2 cellular contexts compared by ENCODE assay signal in the genomic region with DNA sequence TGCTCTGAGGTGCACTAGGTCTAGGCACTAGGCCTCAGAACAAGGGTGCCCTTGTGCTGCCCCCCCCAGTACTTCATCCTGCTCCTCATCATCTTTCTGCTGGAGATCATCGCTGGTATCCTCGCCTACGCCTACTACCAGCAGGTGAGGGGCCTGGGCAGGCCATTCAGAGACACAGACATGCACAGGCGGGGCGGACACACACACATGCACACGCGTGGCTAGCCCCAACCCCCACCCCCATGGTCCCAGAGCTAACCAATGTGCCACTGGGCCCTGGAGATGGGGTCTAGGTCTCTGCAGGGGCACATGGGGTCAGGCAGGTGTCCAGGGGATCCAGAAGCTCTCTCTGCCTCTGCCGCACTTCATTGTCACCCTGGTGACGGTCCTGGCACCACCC.
TF ChIP-seq lines count a peak whose summit lies in the region.

No MANE protein-coding gene starts in this region.

TF ChIP-seq in SK-N-SH, 30 proteins besides CTCF, POLR2A, EP300 and RAD21:
- TF ChIP-seq SIN3A (IDR thresholded peaks at IDR 0.05; ENCODE audit: borderline replicate concordance, low read depth, low read length) (no peak), TEAD4 (IDR thresholded peaks at IDR 0.05; ENCODE audit: borderline replicate concordance, insufficient read depth) (no peak), PBX3 (IDR thresholded peaks at IDR 0.05) (no peak), RCOR1 (IDR thresholded peaks at IDR 0.05; ENCODE audit: low read length) (no peak), REST (IDR thresholded peaks at IDR 0.05; ENCODE audit: low read depth, low read length) (no peak), CHD2 (IDR thresholded peaks at IDR 0.05; ENCODE audit: low read length, partially characterized antibody) (no peak), TAF1 (IDR thresholded peaks at IDR 0.05; ENCODE audit: borderline replicate concordance, low read depth, low read length) (no peak), USF1 (IDR thresholded peaks at IDR 0.05; ENCODE audit: borderline replicate concordance, low read depth) (no peak), NFIC (IDR thresholded peaks at IDR 0.05; ENCODE audit: borderline replicate concordance) (no peak), RXRA (IDR thresholded peaks at IDR 0.05; ENCODE audit: borderline replicate concordance, low read depth) (no peak), JUND (IDR thresholded peaks at IDR 0.05) (no peak), FOSL2 (IDR thresholded peaks at IDR 0.05; ENCODE audit: borderline replicate concordance, low read depth) (no peak), NRF1 (IDR thresholded peaks at IDR 0.05; ENCODE audit: low read depth, low read length) (no peak), USF2 (IDR thresholded peaks at IDR 0.05; ENCODE audit: borderline replicate concordance, low read depth, low read length) (no peak), FOXJ3 (CRISPR knock-in tag; IDR thresholded peaks at IDR 0.05) (no peak), GABPA (IDR thresholded peaks at IDR 0.05; ENCODE audit: low read depth) (no peak), POLR2AphosphoS5 (IDR thresholded peaks at IDR 0.05; ENCODE audit: low read depth, low read length) (no peak), MXI1 (IDR thresholded peaks at IDR 0.05; ENCODE audit: low read depth, low read length) (no peak), YY1 (IDR thresholded peaks at IDR 0.05; ENCODE audit: low read depth) (no peak)
- TF ChIP-seq, protein P1, sequence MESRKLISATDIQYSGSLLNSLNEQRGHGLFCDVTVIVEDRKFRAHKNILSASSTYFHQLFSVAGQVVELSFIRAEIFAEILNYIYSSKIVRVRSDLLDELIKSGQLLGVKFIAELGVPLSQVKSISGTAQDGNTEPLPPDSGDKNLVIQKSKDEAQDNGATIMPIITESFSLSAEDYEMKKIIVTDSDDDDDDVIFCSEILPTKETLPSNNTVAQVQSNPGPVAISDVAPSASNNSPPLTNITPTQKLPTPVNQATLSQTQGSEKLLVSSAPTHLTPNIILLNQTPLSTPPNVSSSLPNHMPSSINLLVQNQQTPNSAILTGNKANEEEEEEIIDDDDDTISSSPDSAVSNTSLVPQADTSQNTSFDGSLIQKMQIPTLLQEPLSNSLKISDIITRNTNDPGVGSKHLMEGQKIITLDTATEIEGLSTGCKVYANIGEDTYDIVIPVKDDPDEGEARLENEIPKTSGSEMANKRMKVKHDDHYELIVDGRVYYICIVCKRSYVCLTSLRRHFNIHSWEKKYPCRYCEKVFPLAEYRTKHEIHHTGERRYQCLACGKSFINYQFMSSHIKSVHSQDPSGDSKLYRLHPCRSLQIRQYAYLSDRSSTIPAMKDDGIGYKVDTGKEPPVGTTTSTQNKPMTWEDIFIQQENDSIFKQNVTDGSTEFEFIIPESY (IDR thresholded peaks at IDR 0.05; ENCODE audit: borderline replicate concordance, low read depth) = no peak

TF ChIP-seq in SK-N-SH treated with all-trans-retinoic acid at 6 μM for 48 hours, 23 proteins besides CTCF, POLR2A, EP300 and RAD21:
- TF ChIP-seq TOX (CRISPR knock-in tag; IDR thresholded peaks at IDR 0.05; ENCODE audit: borderline replicate concordance) = no peak
- TF ChIP-seq ZNF565 (CRISPR knock-in tag; conservative IDR thresholded peaks at IDR 0.05; ENCODE audit: low read depth) = no peak
- TF ChIP-seq, protein P2, sequence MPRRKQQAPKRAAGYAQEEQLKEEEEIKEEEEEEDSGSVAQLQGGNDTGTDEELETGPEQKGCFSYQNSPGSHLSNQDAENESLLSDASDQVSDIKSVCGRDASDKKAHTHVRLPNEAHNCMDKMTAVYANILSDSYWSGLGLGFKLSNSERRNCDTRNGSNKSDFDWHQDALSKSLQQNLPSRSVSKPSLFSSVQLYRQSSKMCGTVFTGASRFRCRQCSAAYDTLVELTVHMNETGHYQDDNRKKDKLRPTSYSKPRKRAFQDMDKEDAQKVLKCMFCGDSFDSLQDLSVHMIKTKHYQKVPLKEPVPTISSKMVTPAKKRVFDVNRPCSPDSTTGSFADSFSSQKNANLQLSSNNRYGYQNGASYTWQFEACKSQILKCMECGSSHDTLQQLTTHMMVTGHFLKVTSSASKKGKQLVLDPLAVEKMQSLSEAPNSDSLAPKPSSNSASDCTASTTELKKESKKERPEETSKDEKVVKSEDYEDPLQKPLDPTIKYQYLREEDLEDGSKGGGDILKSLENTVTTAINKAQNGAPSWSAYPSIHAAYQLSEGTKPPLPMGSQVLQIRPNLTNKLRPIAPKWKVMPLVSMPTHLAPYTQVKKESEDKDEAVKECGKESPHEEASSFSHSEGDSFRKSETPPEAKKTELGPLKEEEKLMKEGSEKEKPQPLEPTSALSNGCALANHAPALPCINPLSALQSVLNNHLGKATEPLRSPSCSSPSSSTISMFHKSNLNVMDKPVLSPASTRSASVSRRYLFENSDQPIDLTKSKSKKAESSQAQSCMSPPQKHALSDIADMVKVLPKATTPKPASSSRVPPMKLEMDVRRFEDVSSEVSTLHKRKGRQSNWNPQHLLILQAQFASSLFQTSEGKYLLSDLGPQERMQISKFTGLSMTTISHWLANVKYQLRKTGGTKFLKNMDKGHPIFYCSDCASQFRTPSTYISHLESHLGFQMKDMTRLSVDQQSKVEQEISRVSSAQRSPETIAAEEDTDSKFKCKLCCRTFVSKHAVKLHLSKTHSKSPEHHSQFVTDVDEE (CRISPR knock-in tag; IDR thresholded peaks at IDR 0.05) = no peak
- no peak for TF ChIP-seq GLIS3 (CRISPR knock-in tag; IDR thresholded peaks at IDR 0.05)
- no peak for TF ChIP-seq ZNF8 (CRISPR knock-in tag; IDR thresholded peaks at IDR 0.05)
- no peak for TF ChIP-seq CSDC2 (CRISPR knock-in tag; IDR thresholded peaks at IDR 0.05)
- TF ChIP-seq ZFP30 (CRISPR knock-in tag; IDR thresholded peaks at IDR 0.05) = no peak
- TF ChIP-seq RARB (CRISPR knock-in tag; IDR thresholded peaks at IDR 0.05) = no peak
- no peak for TF ChIP-seq SNAI2 (CRISPR knock-in tag; IDR thresholded peaks at IDR 0.05)
- no peak for TF ChIP-seq BACH2 (CRISPR knock-in tag; IDR thresholded peaks at IDR 0.05; ENCODE audit: borderline replicate concordance)
- no peak for TF ChIP-seq PPARA (CRISPR knock-in tag; IDR thresholded peaks at IDR 0.05; ENCODE audit: borderline replicate concordance)
- no peak for TF ChIP-seq TCF4 (CRISPR knock-in tag; IDR thresholded peaks at IDR 0.05; ENCODE audit: borderline replicate concordance)
- no peak for TF ChIP-seq CREB5 (CRISPR knock-in tag; IDR thresholded peaks at IDR 0.05; ENCODE audit: low read depth)
- TF ChIP-seq PATZ1 (CRISPR knock-in tag; IDR thresholded peaks at IDR 0.05; ENCODE audit: borderline replicate concordance) = no peak
- no peak for TF ChIP-seq ZC3H10 (CRISPR knock-in tag; IDR thresholded peaks at IDR 0.05)
- TF ChIP-seq, protein P3, sequence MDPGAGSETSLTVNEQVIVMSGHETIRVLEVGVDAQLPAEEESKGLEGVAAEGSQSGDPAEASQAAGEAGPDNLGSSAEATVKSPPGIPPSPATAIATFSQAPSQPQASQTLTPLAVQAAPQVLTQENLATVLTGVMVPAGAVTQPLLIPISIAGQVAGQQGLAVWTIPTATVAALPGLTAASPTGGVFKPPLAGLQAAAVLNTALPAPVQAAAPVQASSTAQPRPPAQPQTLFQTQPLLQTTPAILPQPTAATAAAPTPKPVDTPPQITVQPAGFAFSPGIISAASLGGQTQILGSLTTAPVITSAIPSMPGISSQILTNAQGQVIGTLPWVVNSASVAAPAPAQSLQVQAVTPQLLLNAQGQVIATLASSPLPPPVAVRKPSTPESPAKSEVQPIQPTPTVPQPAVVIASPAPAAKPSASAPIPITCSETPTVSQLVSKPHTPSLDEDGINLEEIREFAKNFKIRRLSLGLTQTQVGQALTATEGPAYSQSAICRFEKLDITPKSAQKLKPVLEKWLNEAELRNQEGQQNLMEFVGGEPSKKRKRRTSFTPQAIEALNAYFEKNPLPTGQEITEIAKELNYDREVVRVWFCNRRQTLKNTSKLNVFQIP (CRISPR knock-in tag; IDR thresholded peaks at IDR 0.05; ENCODE audit: borderline replicate concordance, low read depth) = no peak
- TF ChIP-seq ZNF70 (CRISPR knock-in tag; IDR thresholded peaks at IDR 0.05) = no peak
- no peak for TF ChIP-seq OSR1 (CRISPR knock-in tag; IDR thresholded peaks at IDR 0.05)
- no peak for TF ChIP-seq ESRRG (CRISPR knock-in tag; IDR thresholded peaks at IDR 0.05)
